In the genomic region with DNA sequence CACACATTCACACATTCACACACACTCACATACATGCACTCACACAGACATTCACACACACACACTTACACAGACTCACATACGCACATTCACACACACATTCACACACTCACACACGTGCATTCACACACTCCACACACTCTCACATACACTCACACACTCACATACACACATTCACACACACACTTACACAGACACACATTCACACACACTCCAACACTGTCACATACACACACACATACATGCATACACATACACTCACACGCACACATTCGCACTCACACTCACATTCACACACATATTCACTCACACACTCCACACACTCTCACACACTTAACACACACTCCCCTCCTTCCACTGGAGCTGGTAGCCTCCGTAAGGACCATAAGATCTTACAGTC, we compare ENCODE assay signal across 1 cellular context.
TF ChIP-seq lines count a peak whose summit lies in the region.

No MANE protein-coding gene starts in this region.

TF ChIP-seq in A549, 52 proteins besides CTCF, POLR2A, EP300 and RAD21 (continued from another document):
- TF ChIP-seq HOXB13 (CRISPR knock-in tag; IDR thresholded peaks at IDR 0.05; ENCODE audit: low read depth) (no peak), TFCP2L1 (CRISPR knock-in tag; IDR thresholded peaks at IDR 0.05) (no peak), RNF2 (IDR thresholded peaks at IDR 0.05; ENCODE audit: borderline replicate concordance, low read depth) (no peak), ATOH8 (CRISPR knock-in tag; IDR thresholded peaks at IDR 0.05; ENCODE audit: low read depth) (no peak), POLR2AphosphoS2 (conservative IDR thresholded peaks at IDR 0.05; ENCODE audit: low read length) (no peak), MAZ (IDR thresholded peaks at IDR 0.05; ENCODE audit: borderline replicate concordance, low read depth, low read length) (no peak), ZSCAN20 (CRISPR knock-in tag; IDR thresholded peaks at IDR 0.05) (no peak), FOSB (CRISPR knock-in tag; IDR thresholded peaks at IDR 0.05) (no peak)
